Comparison of ENCODE assay signal across 1 cellular context in the genomic region with DNA sequence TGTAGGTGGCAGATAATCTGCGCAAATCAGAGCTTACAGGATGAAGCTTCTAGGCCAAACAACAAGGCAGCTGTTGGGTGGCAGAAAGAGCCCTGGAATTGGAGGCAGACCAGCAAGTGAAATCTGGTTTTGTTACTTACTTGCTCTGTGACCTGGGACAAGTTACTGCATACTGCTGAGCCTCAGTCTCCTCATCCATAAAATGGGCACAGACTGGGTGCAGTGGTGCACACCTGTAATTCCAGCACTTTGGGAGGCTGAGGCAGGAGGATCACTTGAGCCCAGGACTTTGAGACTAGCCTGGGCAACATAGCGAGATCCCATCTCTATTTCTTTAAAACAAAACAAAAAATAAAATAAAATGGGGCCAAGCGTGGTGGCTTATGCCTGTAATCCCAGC.
A peak's percentile ranks its signal among the peaks of the same experiment; 100 is the strongest.
TF ChIP-seq lines count a peak whose summit lies in the region.

No MANE protein-coding gene starts in this region.

TF ChIP-seq in K562, 482 proteins besides CTCF, POLR2A, EP300 and RAD21:
- no peak for TF ChIP-seq JUND (IDR thresholded peaks at IDR 0.05; ENCODE audit: borderline replicate concordance, low read depth, low read length)
- no peak for TF ChIP-seq JUND (tag; IDR thresholded peaks at IDR 0.05; ENCODE audit: borderline replicate concordance, low read depth, low read length)
- TF ChIP-seq SMARCA5 (IDR thresholded peaks at IDR 0.05): peak; percentile 70; the same call in 1 of the 2 replicates
- TF ChIP-seq KDM1A (IDR thresholded peaks at IDR 0.05): peak; percentile 51 to 59
- no peak for TF ChIP-seq FOXK2 (conservative IDR thresholded peaks at IDR 0.05 in 1 of 2, IDR thresholded peaks at IDR 0.05 in 1 of 2; ENCODE audit: low read depth in 2 of 2)
- peak; percentile 87 for TF ChIP-seq RBM25 (IDR thresholded peaks at IDR 0.05; ENCODE audit: low read depth, low read length, severe bottlenecking)
- peak; percentile 95 for TF ChIP-seq ZNF121 (CRISPR knock-in tag; conservative IDR thresholded peaks at IDR 0.05)
- TF ChIP-seq SMAD2 (IDR thresholded peaks at IDR 0.05; ENCODE audit: low read depth, low read length): no peak
- TF ChIP-seq TGIF2 (CRISPR knock-in tag; IDR thresholded peaks at IDR 0.05): no peak
- TF ChIP-seq BCOR (IDR thresholded peaks at IDR 0.05): peak; percentile 86
- TF ChIP-seq HDAC2 (IDR thresholded peaks at IDR 0.05): peak; percentile 45; the same call in 1 of the 2 replicates
- TF ChIP-seq ZNF217 (CRISPR knock-in tag; IDR thresholded peaks at IDR 0.05): no peak
